ENCODE assay signal across 1 cellular context in the genomic region with DNA sequence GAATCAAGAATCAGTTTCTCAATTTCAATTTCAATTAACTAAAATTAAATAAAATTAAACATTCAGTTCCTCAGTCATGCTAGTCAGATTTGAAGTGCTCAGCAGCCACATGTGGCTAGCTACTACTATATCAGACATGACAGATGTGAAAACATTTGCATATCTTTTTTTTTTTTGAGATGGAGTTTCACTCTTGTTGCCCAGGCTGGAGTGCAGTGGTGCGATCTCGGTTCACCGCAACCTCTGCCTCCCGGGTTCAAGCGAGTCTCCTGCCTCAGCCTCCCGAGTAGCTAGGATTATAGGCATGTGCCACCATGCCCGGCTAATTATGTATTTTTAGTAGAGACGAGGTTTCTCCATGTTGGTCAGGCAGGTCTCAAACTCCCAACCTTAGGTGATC.
A peak's percentile ranks its signal among the peaks of the same experiment; 100 is the strongest.
TF ChIP-seq lines count a peak whose summit lies in the region.

No MANE protein-coding gene starts in this region.

TF ChIP-seq in GM12878, 131 proteins besides CTCF, POLR2A, EP300 and RAD21 (continued from another document):
- TF ChIP-seq IKZF2 (IDR thresholded peaks at IDR 0.05): peak in 1 of 2 experiments; percentile 35; a peak in 2 of 4 replicates
- peak; percentile 81 for TF ChIP-seq ZNF217 (IDR thresholded peaks at IDR 0.05)
- peak; percentile 77; the same call in 2 of the 3 replicates for TF ChIP-seq POU2F2 (IDR thresholded peaks at IDR 0.05; ENCODE audit: borderline replicate concordance, low read depth, low read length)
TF ChIP-seq in GM12878: peak in this region for 12; not testable (repeated sequence) for 119.
